14 cellular contexts compared by ENCODE assay signal in genomic region chr6:106309766-106310373, GRCh38. TPM values are rescaled to one million over a fixed set of nuclear protein-coding genes. Genes with fewer than 3 reads are reported as not detected.
DNase-seq lines count a peak whose midpoint lies in the region; ATAC-seq and TF ChIP-seq lines count a peak whose summit lies in the region.
"Had no signal": no experiment of that assay in that cellular context is flagged by ENCODE, and none has a peak within 500 bp of the region (broad histone marks: within the 10 kb centered on the region; RNA-seq: fewer than 3 reads in every experiment).

No MANE protein-coding gene starts in this region.

- no peak overlapping the region for H3K4me3 ChIP-seq in BE2C (ENCODE audit: low read depth, low read length)
- H3K4me3 ChIP-seq: hepatocyte, prostate gland, stomach had no signal

- TF ChIP-seq CTCF in osteocyte (IDR thresholded peaks at IDR 0.05) (no peak), BE2C (IDR thresholded peaks at IDR 0.05; ENCODE audit: low read depth, low read length) (no peak)

- H3K27me3 Mint-ChIP-seq in osteocyte (ENCODE audit: unreplicated experiment): no peaks in the 10 kb centered on the region
- H3K27me3 Mint-ChIP-seq: dendritic cell treated with granulocyte-macrophage colony-stimulating factor and Interleukin-4, amounts not matched to agents 40 ng/mL and 50 ng/mL, for 4 days had no signal

- no peaks in the 10 kb centered on the region for H3K9me3 Mint-ChIP-seq in osteocyte (ENCODE audit: unreplicated experiment)
- H3K9me3 Mint-ChIP-seq: dendritic cell treated with granulocyte-macrophage colony-stimulating factor and Interleukin-4, amounts not matched to agents 40 ng/mL and 50 ng/mL, for 4 days had no signal

- no peaks in the 10 kb centered on the region; the same call in 1 of the 2 replicates for H3K4me1 ChIP-seq in BE2C
- H3K4me1 ChIP-seq: prostate gland had no signal

- peak overlapping the region; percentile 34 for H3K4me3 Mint-ChIP-seq in osteocyte (ENCODE audit: unreplicated experiment)
- H3K4me3 Mint-ChIP-seq: dendritic cell treated with granulocyte-macrophage colony-stimulating factor and Interleukin-4, amounts not matched to agents 40 ng/mL and 50 ng/mL, for 4 days had no signal

- H3K9me3 ChIP-seq in BE2C: no peaks in the 10 kb centered on the region
- H3K9me3 ChIP-seq: prostate gland, stomach had no signal

- H3K27me3 ChIP-seq in BE2C: no peaks in the 10 kb centered on the region
- H3K27me3 ChIP-seq: hepatocyte, stomach had no signal

- peaks cover 44% of the 10 kb centered on the region for H3K4me1 Mint-ChIP-seq in osteocyte (ENCODE audit: unreplicated experiment)

- no peaks in the 10 kb centered on the region; the same call in none of the 2 replicates for H3K36me3 ChIP-seq in BE2C
- H3K36me3 ChIP-seq: prostate gland had no signal

- H3K27ac Mint-ChIP-seq in osteocyte (ENCODE audit: unreplicated experiment): peak overlapping the region; percentile 69
- H3K27ac Mint-ChIP-seq: dendritic cell treated with granulocyte-macrophage colony-stimulating factor and Interleukin-4, amounts not matched to agents 40 ng/mL and 50 ng/mL, for 4 days had no signal

- peaks cover 25% of the 10 kb centered on the region for H3K36me3 Mint-ChIP-seq in osteocyte (ENCODE audit: unreplicated experiment)

- ATAC-seq in HG03097 (IDR thresholded peaks at IDR 0.05; ENCODE audit: low FRiP score, unreplicated experiment): no peak

- DNase-seq in GM03348 (ENCODE audit: low spot score) (peak; percentile 54), RPMI7951 (ENCODE audit: low read depth) (peak; percentile 79), fibroblast of gingiva (ENCODE audit: low read depth) (peak; percentile 73), osteocyte (ENCODE audit: extremely low spot score, unreplicated experiment) (no peak), NCI-H128 (lab: John Stamatoyannopoulos, UW; ENCODE audit: unreplicated experiment) (no peak), BE2C (no peak)
- DNase-seq in activated naive CD4-positive, alpha-beta T cell treated with anti-CD3 and anti-CD28 coated beads, Interleukin-2, amount 50 U/mL, for 16 hours: no peak
- DNase-seq: midbrain, NCI-H526 treated with DMSO at 0.1 percent for 48 hours, stomach had no signal

RNA-seq across cellular contexts. Expression of gene ATG5, which starts 15.7 kb away (rescaled TPM):
- total RNA-seq in RPMI7951 (2014; rRNA removed; shearing (Covaris generic)): 66.0 and 88.3 TPM in 2 replicates
- total RNA-seq in osteocyte: 25.3 and 26.0 TPM in 2 replicates
- 21.7 TPM for polyA plus RNA-seq in BE2C (2012; ENCODE audit: insufficient read depth, insufficient read length, low read depth)

RNA-seq across cellular contexts. Expression of gene CRYBG1, which starts 50.6 kb away (rescaled TPM):
- total RNA-seq in RPMI7951 (2014; rRNA removed; shearing (Covaris generic)): 74.4 and 81.6 TPM in 2 replicates
- 2.3 and 2.4 TPM in 2 replicates for total RNA-seq in osteocyte
- 0.15 TPM for polyA plus RNA-seq in BE2C (2012; ENCODE audit: insufficient read depth, insufficient read length, low read depth)

Comparison
In these comparisons a context has a peak if more than half of its experiments do, and no peak if none do; other contexts are left out.
1. DNase-seq: peak in GM03348 (single experiment), RPMI7951 (single experiment) and fibroblast of gingiva (single experiment); none in osteocyte (single experiment), NCI-H128 (single experiment), BE2C (single experiment) and activated naive CD4-positive, alpha-beta T cell treated with anti-CD3 and anti-CD28 coated beads, Interleukin-2, amount 50 U/mL, for 16 hours (single experiment).
2. RNA of gene CRYBG1, which starts 50.6 kb away (total RNA-seq): 74.4 to 81.6 TPM in RPMI7951; 2.3 to 2.4 TPM in osteocyte; every median in the first group is over 10 times any median in the second.